ENCODE assay signal across 10 cellular contexts in genomic region chr9:128903079-128903461, GRCh38. TPM values are rescaled to one million over a fixed set of nuclear protein-coding genes. Genes with fewer than 3 reads are reported as not detected.
A peak's percentile ranks its signal among the peaks of the same experiment; 100 is the strongest.
DNase-seq lines count a peak whose midpoint lies in the region; ATAC-seq and TF ChIP-seq lines count a peak whose summit lies in the region.
"Had no signal": no experiment of that assay in that cellular context is flagged by ENCODE, and none has a peak within 500 bp of the region (broad histone marks: within the 10 kb centered on the region; RNA-seq: fewer than 3 reads in every experiment).

No MANE protein-coding gene starts in this region.

- H3K27ac Mint-ChIP-seq in CD4-positive, alpha-beta memory T cell: peak overlapping the region; percentile 84 to 99 (median 98)

- TF ChIP-seq CTCF in RWPE1 (conservative IDR thresholded peaks at IDR 0.05; ENCODE audit: low read depth): no peak

- peaks cover 11% of the 10 kb centered on the region for H3K36me3 ChIP-seq in CD4-positive, alpha-beta memory T cell (ENCODE audit: insufficient read depth, low read length)
- peaks cover 12% of the 10 kb centered on the region for H3K36me3 ChIP-seq in effector memory CD4-positive, alpha-beta T cell (ENCODE audit: control insufficient read depth, insufficient read depth, low read length)

- peak overlapping the region; percentile 76 for H3K27ac ChIP-seq in CD4-positive, alpha-beta memory T cell (ENCODE audit: low read depth, low read length)
- peak overlapping the region; percentile 99 for H3K27ac ChIP-seq in RWPE1
- H3K27ac ChIP-seq in effector memory CD4-positive, alpha-beta T cell (ENCODE audit: insufficient read depth, low read length, poor library complexity, severe bottlenecking): peak overlapping the region; percentile 82
- H3K27ac ChIP-seq in skin epidermis: peak overlapping the region in 20 of 21 experiments; percentile 75 to 98 (median 86)

- peaks cover 33 to 84% (median 63%) of the 10 kb centered on the region in 4 donors for H3K4me1 Mint-ChIP-seq in CD4-positive, alpha-beta memory T cell

- POLR2A ChIA-PET in CD4-positive, alpha-beta memory T cell (lab: Charles Lee; ENCODE audit: partially characterized antibody): interaction anchor here (0.6 to 12.5 kb wide), 10 partner anchors 9 to 125 kb away, joined by 3 to 110 read pairs (median 7); partner anchors contain the start of genes DOLK, ENDOG, KYAT1 and LRRC8A
- POLR2A ChIA-PET in RWPE1 (lab: Yijun Ruan, JAX; ENCODE audit: low non-redundant PET): interaction anchor here (0.8 to 0.9 kb wide), 2 partner anchors 13 to 85 kb away, joined by 3 to 4 read pairs; partner anchors contain the start of gene ENDOG

- peak overlapping the region in 1 of 2 donors; percentile 45 for H3K4me3 ChIP-seq in CD4-positive, alpha-beta memory T cell (ENCODE audit: low read length in 2 of 2)
- peak overlapping the region; percentile 48 for H3K4me3 ChIP-seq in effector memory CD4-positive, alpha-beta T cell (ENCODE audit: insufficient read depth, low read depth, low read length, poor library complexity, severe bottlenecking)
- no peak overlapping the region for H3K4me3 ChIP-seq in skin epidermis
- H3K4me3 ChIP-seq: lung had no signal

- no peaks in the 10 kb centered on the region for H3K27me3 Mint-ChIP-seq in CD4-positive, alpha-beta memory T cell

- H3K4me1 ChIP-seq in CD4-positive, alpha-beta memory T cell (ENCODE audit: insufficient read depth, low read length): peaks cover 82% of the 10 kb centered on the region
- H3K4me1 ChIP-seq in effector memory CD4-positive, alpha-beta T cell (ENCODE audit: control insufficient read depth, insufficient read depth, low read length, poor library complexity, severe bottlenecking): peaks cover 65% of the 10 kb centered on the region

- peaks cover 14 to 19% of the 10 kb centered on the region in 2 donors for H3K36me3 Mint-ChIP-seq in CD4-positive, alpha-beta memory T cell

- CTCF ChIA-PET in CD4-positive, alpha-beta memory T cell (lab: Charles Lee; ENCODE audit: partially characterized antibody): interaction anchor here (2.6 kb wide), 1 partner anchor 25 kb away, joined by 15 read pairs; no protein-coding TSS in a partner anchor
- CTCF ChIA-PET in RWPE1 (lab: Yijun Ruan, JAX): interaction anchor here (0.6 to 1.3 kb wide), 2 partner anchors 25 to 48 kb away, joined by 3 to 4 read pairs; no protein-coding TSS in a partner anchor

- H3K9me3 ChIP-seq in CD4-positive, alpha-beta memory T cell (ENCODE audit: control insufficient read depth in 1 of 2, low read length in 2 of 2): no peaks in the 10 kb centered on the region
- H3K9me3 ChIP-seq in effector memory CD4-positive, alpha-beta T cell (ENCODE audit: control insufficient read depth, low read length): no peaks in the 10 kb centered on the region

- H3K27me3 ChIP-seq in CD4-positive, alpha-beta memory T cell (ENCODE audit: insufficient read depth, low read length): no peaks in the 10 kb centered on the region
- H3K27me3 ChIP-seq in effector memory CD4-positive, alpha-beta T cell (replicated peaks; ENCODE audit: control insufficient read depth, insufficient read depth, low read length, poor library complexity, severe bottlenecking): no peaks in the 10 kb centered on the region

- DNase-seq in CD4-positive, alpha-beta memory T cell: no peak
- DNase-seq in RWPE1 (ENCODE audit: low spot score): no peak
- DNase-seq in effector memory CD4-positive, alpha-beta T cell: no peak
- no peak for DNase-seq in posterior cingulate gyrus
- DNase-seq in A172 (ENCODE audit: low spot score): no peak
- DNase-seq: NCI-H1092 had no signal

- intact Hi-C loops in CD4-positive, alpha-beta memory T cell (cut with micrococcal nuclease): no loop called here
- intact Hi-C loops in posterior cingulate gyrus (cut with DNase I): no loop called here

- no peaks in the 10 kb centered on the region for H3K9me3 Mint-ChIP-seq in CD4-positive, alpha-beta memory T cell

- no peak for ATAC-seq in HG03520 (IDR thresholded peaks at IDR 0.05; ENCODE audit: unreplicated experiment)
- ATAC-seq in HG03565 (IDR thresholded peaks at IDR 0.05; ENCODE audit: unreplicated experiment): no peak

- H3K4me3 Mint-ChIP-seq in CD4-positive, alpha-beta memory T cell: peak overlapping the region in 7 of 8 donors; percentile 76 to 87 (median 83)

RNA-seq across cellular contexts. Expression of gene PHYHD1, which starts 17.7 kb away (rescaled TPM):
- 1 to 10 TPM; 1.7 to 2.2 TPM for total RNA-seq in CD4-positive, alpha-beta memory T cell
- not detected for polyA plus RNA-seq in CD4-positive, alpha-beta memory T cell
- not detected in 2 replicates for total RNA-seq in A172 (2014; rRNA removed; shearing (Covaris generic))

RNA-seq across cellular contexts. Expression of gene LRRC8A, which starts 21.1 kb away (rescaled TPM):
- 10 to 100 TPM; 24.4 to 26.4 TPM for total RNA-seq in CD4-positive, alpha-beta memory T cell
- 10 to 100 TPM; 18.7 to 40.6 TPM for polyA plus RNA-seq in CD4-positive, alpha-beta memory T cell
- 62.5 and 71.4 TPM in 2 replicates for total RNA-seq in A172 (2014; rRNA removed; shearing (Covaris generic))

RNA-seq across cellular contexts. Expression of gene KYAT1, which starts 21.3 kb away (rescaled TPM):
- 10 to 100 TPM in 1 of 2 experiments, 1 to 10 TPM in 1; 9.8 to 12.4 TPM for total RNA-seq in CD4-positive, alpha-beta memory T cell
- 10 to 100 TPM; 11.0 to 11.6 TPM for polyA plus RNA-seq in CD4-positive, alpha-beta memory T cell
- total RNA-seq in A172 (2014; rRNA removed; shearing (Covaris generic)): 15.5 and 19.5 TPM in 2 replicates

RNA-seq across cellular contexts. Expression of gene DOLK, which starts 44.3 kb away (rescaled TPM):
- 10 to 100 TPM in 1 of 2 experiments, 1 to 10 TPM in 1; 9.9 to 12.9 TPM for total RNA-seq in CD4-positive, alpha-beta memory T cell
- 10 to 100 TPM in 1 of 2 donors, 1 to 10 TPM in 1; 9.1 to 11.7 TPM for polyA plus RNA-seq in CD4-positive, alpha-beta memory T cell
- 56.7 and 57.4 TPM in 2 replicates for total RNA-seq in A172 (2014; rRNA removed; shearing (Covaris generic))

RNA-seq across cellular contexts. Expression of gene NUP188, which starts 44.4 kb away (rescaled TPM):
- total RNA-seq in CD4-positive, alpha-beta memory T cell: 10 to 100 TPM; 70.1 to 70.8 TPM
- polyA plus RNA-seq in CD4-positive, alpha-beta memory T cell: 10 to 100 TPM; 27.2 to 39.4 TPM
- 57.4 and 76.4 TPM in 2 replicates for total RNA-seq in A172 (2014; rRNA removed; shearing (Covaris generic))
